16 cellular contexts compared by ENCODE assay signal in genomic region chr10:69807122-69807521, GRCh38. TPM values are rescaled to one million over a fixed set of nuclear protein-coding genes. Genes with fewer than 3 reads are reported as not detected.
A peak's percentile ranks its signal among the peaks of the same experiment; 100 is the strongest.
DNase-seq lines count a peak whose midpoint lies in the region; ATAC-seq and FAIRE-seq lines count a peak whose summit lies in the region.
"Had no signal": no experiment of that assay in that cellular context is flagged by ENCODE, and none has a peak within 500 bp of the region (broad histone marks: within the 10 kb centered on the region; RNA-seq: fewer than 3 reads in every experiment).

No MANE protein-coding gene starts in this region.

- peak; percentile 91 for FAIRE-seq in RCC 7860 (lab: Jason Lieb, UNC)

- no peak for ATAC-seq in HG02610 (IDR thresholded peaks at IDR 0.05; ENCODE audit: unreplicated experiment)
- no peak for ATAC-seq in HG02885 (IDR thresholded peaks at IDR 0.05; ENCODE audit: poor library complexity, unreplicated experiment)
- ATAC-seq: activated naive CD4-positive, alpha-beta T cell treated with anti-CD3 and anti-CD28 coated beads, Interleukin-2, amount 50 U/mL, for 72 hours; natural killer cell treated with Interleukin-12 subunit alpha and Interleukin-12 subunit beta and Interleukin-15 and Interleukin-18, amount 100 ng/mL, for 72 hours had no signal

- DNase-seq in Daoy (ENCODE audit: low read depth): peak; percentile 81
- peak; percentile 89 for DNase-seq in RCC 7860 (ENCODE audit: low spot score)
- peak; percentile 46 for DNase-seq in dermis blood vessel endothelial cell
- DNase-seq in myocyte (ENCODE audit: low read depth): peak; percentile 54
- no peak for DNase-seq in NOMO-1 treated with dmso at 0.1 percent for 144 hours (lab: John Stamatoyannopoulos, UW; ENCODE audit: unreplicated experiment)
- no peak for DNase-seq in NCI-H2081 (lab: John Stamatoyannopoulos, UW)
- DNase-seq: glutamatergic neuron, Karpas-422, NCI-H187, NCI-H69, sigmoid colon, WERI-Rb-1 had no signal

RNA-seq across cellular contexts. Expression of gene COL13A1, which starts 5.4 kb away (rescaled TPM):
- 13.0 and 19.5 TPM in 2 replicates for total RNA-seq in Daoy (2014; rRNA removed; shearing (Covaris generic))
- 5.3 and 6.6 TPM in 2 replicates for total RNA-seq in dermis blood vessel endothelial cell
- total RNA-seq in myocyte: 17.3 and 31.0 TPM in 2 replicates
- 3.4 TPM for polyA plus RNA-seq in myocyte (2012)
- total RNA-seq: activated naive CD4-positive, alpha-beta T cell treated with anti-CD3 and anti-CD28 coated beads, Interleukin-2, amount 50 U/mL, for 72 hours; natural killer cell treated with Interleukin-12 subunit alpha and Interleukin-12 subunit beta and Interleukin-15 and Interleukin-18, amount 100 ng/mL, for 72 hours had no signal

Comparison
In these comparisons a context has a peak if more than half of its experiments do, and no peak if none do; other contexts are left out.
1. DNase-seq: peak in Daoy (single experiment), RCC 7860 (single experiment), dermis blood vessel endothelial cell (single experiment) and myocyte (single experiment); none in NOMO-1 treated with dmso at 0.1 percent for 144 hours (single experiment) and NCI-H2081 (0 of 2).